In genomic region chr17:80101160-80101945, GRCh38 we compare ENCODE assay signal across 8 cellular contexts. TPM values are rescaled to one million over a fixed set of nuclear protein-coding genes. Genes with fewer than 3 reads are reported as not detected.
DNase-seq lines count a peak whose midpoint lies in the region; ATAC-seq, FAIRE-seq and TF ChIP-seq lines count a peak whose summit lies in the region.

TSS of gene GAA (plus strand) at chr17:80101581. CDS start at chr17:80104587, 3,006 bp downstream.

- peak; percentile 81 for FAIRE-seq in GM18507 (lab: Jason Lieb, UNC)
- no peak for FAIRE-seq in kidney (lab: Jason Lieb, UNC)

- peaks cover 26% of the 10 kb centered on the region for H3K4me1 Mint-ChIP-seq in central memory CD8-positive, alpha-beta T cell

- H3K4me1 ChIP-seq in kidney (ENCODE audit: control insufficient read depth in 1 of 2, insufficient read depth in 1 of 2, low read depth in 1 of 2, low read length in 2 of 2) = peaks cover 5 to 9% of the 10 kb centered on the region in 2 donors

- H3K9ac ChIP-seq in kidney (ENCODE audit: low read length in 2 of 2) = peak within 1 kb of the TSS; percentile 51 to 85

- H3K4me3 Mint-ChIP-seq in central memory CD8-positive, alpha-beta T cell = peak within 1 kb of the TSS; percentile 87

- peak; percentile 70 for ATAC-seq in HG03066 (IDR thresholded peaks at IDR 0.05; ENCODE audit: low read depth, unreplicated experiment)
- peak; percentile 82 to 83 for ATAC-seq in activated CD4-positive, CD25-positive, alpha-beta regulatory T cell treated with anti-CD3 and anti-CD28 coated beads, Interleukin-2, amount 50 U/mL, for 24 hours
- peak; percentile 87 for ATAC-seq in central memory CD8-positive, alpha-beta T cell (replicated peaks; ENCODE audit: extremely low read depth, poor library complexity, severe bottlenecking)

- peaks cover 8% of the 10 kb centered on the region for H3K36me3 Mint-ChIP-seq in central memory CD8-positive, alpha-beta T cell (ENCODE audit: insufficient read depth)

- intact Hi-C loops in kidney (cut with DNase I) = no loop called here

- peak; percentile 88 for TF ChIP-seq CTCF in kidney (IDR thresholded peaks at IDR 0.05; ENCODE audit: borderline replicate concordance, extremely low read depth, insufficient read depth)

- DNase-seq in 8988T = peak; percentile 93
- DNase-seq in GM18507 (ENCODE audit: extremely low spot score, insufficient read length, low read depth) = peak; percentile 99
- DNase-seq in NCI-H345 treated with DMSO at 0.1 percent for 48 hours (lab: John Stamatoyannopoulos, UW; ENCODE audit: unreplicated experiment) = peak; percentile 91
- DNase-seq in central memory CD8-positive, alpha-beta T cell (ENCODE audit: low spot score in 2 of 2) = peak; percentile 82 to 90
- peak; percentile 95 for DNase-seq in kidney
- DNase-seq in stimulated activated CD4-positive, alpha-beta T cell treated with anti-CD3 and anti-CD28 coated beads, Interleukin-15, amount 100 ng/mL, for 24 hours = peak; percentile 89

- H3K27ac ChIP-seq in kidney (ENCODE audit: low read depth in 2 of 2, low read length in 2 of 2) = peak within 1 kb of the TSS; percentile 76 to 80

- H3K9me3 Mint-ChIP-seq in central memory CD8-positive, alpha-beta T cell = no peaks in the 10 kb centered on the region

- no peaks in the 10 kb centered on the region for H3K9me3 ChIP-seq in kidney (ENCODE audit: control insufficient read depth in 1 of 2, low read length in 2 of 2)

- H3K27me3 Mint-ChIP-seq in central memory CD8-positive, alpha-beta T cell = no peaks in the 10 kb centered on the region

- H3K36me3 ChIP-seq in kidney (ENCODE audit: control insufficient read depth in 1 of 2, insufficient read depth in 2 of 2, low read length in 2 of 2) = no peaks in the 10 kb centered on the region

- peak within 1 kb of the TSS; percentile 68 for H3K27ac Mint-ChIP-seq in central memory CD8-positive, alpha-beta T cell (ENCODE audit: low read depth)

- H3K4me3 ChIP-seq in kidney (ENCODE audit: low read length in 2 of 2) = peak within 1 kb of the TSS; percentile 87 to 90

RNA-seq across cellular contexts. Expression of gene GAA, which starts in this region (rescaled TPM):
- total RNA-seq in kidney = 62.3 TPM
- 78.7 TPM for polyA plus RNA-seq in kidney (ENCODE audit: insufficient read depth, low read depth, low replicate concordance)

Comparison
In these comparisons a context has a peak if more than half of its experiments do, and no peak if none do; other contexts are left out.
1. Peak in every context shown above with its lines: DNase-seq, ATAC-seq, H3K4me3 ChIP-seq and H3K27ac ChIP-seq.